Comparison of ENCODE assay signal across 2 cellular contexts in genomic region chr2:23482188-23482587, GRCh38.
TF ChIP-seq lines count a peak whose summit lies in the region.

No MANE protein-coding gene starts in this region.

TF ChIP-seq in IMR-90, 13 proteins besides CTCF, POLR2A, EP300 and RAD21:
- TF ChIP-seq CEBPB (IDR thresholded peaks at IDR 0.05; ENCODE audit: low read depth, low read length) (no peak), BHLHE40 (IDR thresholded peaks at IDR 0.05; ENCODE audit: low read depth, low read length) (no peak), MXI1 (IDR thresholded peaks at IDR 0.05; ENCODE audit: borderline replicate concordance, low read depth, low read length) (no peak), RCOR1 (IDR thresholded peaks at IDR 0.05; ENCODE audit: insufficient replicate concordance, low read length) (no peak), SMC3 (IDR thresholded peaks at IDR 0.05; ENCODE audit: low read depth, low read length) (no peak), MAFK (IDR thresholded peaks at IDR 0.05; ENCODE audit: low read depth, low read length) (no peak), USF2 (IDR thresholded peaks at IDR 0.05; ENCODE audit: low read depth, low read length) (no peak), NFE2L2 (IDR thresholded peaks at IDR 0.05; ENCODE audit: low read depth, low read length) (no peak), CHD1 (IDR thresholded peaks at IDR 0.05; ENCODE audit: low read depth, low read length) (no peak), RFX5 (IDR thresholded peaks at IDR 0.05; ENCODE audit: low read depth, low read length) (no peak), FOS (IDR thresholded peaks at IDR 0.05; ENCODE audit: low read depth, low read length) (no peak), MAZ (IDR thresholded peaks at IDR 0.05; ENCODE audit: borderline replicate concordance, low read depth, low read length) (no peak), ELK1 (IDR thresholded peaks at IDR 0.05; ENCODE audit: borderline replicate concordance, low read depth, low read length) (no peak)

TF ChIP-seq in SK-N-SH, 30 proteins besides CTCF, POLR2A, EP300 and RAD21:
- TF ChIP-seq TEAD4 (IDR thresholded peaks at IDR 0.05; ENCODE audit: borderline replicate concordance, insufficient read depth): no peak
- no peak for TF ChIP-seq NFIC (IDR thresholded peaks at IDR 0.05; ENCODE audit: borderline replicate concordance)
- no peak for TF ChIP-seq JUND (IDR thresholded peaks at IDR 0.05)
- TF ChIP-seq SIN3A (IDR thresholded peaks at IDR 0.05; ENCODE audit: borderline replicate concordance, low read depth, low read length): no peak
